Comparison of ENCODE assay signal across 25 cellular contexts in the genomic region with DNA sequence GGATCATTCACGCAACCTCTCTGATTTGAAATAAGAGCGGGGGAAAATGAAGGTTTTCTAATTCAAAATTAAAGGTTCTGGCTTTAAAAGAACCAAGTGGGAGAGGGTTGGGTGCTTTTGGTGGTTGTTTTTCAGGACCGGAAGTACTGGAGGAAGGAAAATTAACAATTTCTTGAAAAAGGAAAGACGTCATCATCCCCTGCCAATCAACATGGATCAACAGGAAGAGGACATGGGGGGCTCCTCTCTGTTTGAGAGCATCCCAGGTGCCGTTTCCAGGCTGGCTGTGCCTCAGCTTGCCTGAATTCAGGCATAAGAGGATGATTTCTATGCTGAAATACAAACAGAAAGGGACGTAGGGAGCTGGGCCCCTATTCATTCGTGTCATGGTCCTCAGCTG. TPM values are rescaled to one million over a fixed set of nuclear protein-coding genes. Genes with fewer than 3 reads are reported as not detected.
"Had no signal": no experiment of that assay in that cellular context is flagged by ENCODE, and none has a peak within 500 bp of the region (broad histone marks: within the 10 kb centered on the region; RNA-seq: fewer than 3 reads in every experiment).

No MANE protein-coding gene starts in this region.

- H3K4me2 ChIP-seq: neural progenitor cell, smooth muscle cell had no signal

- FAIRE-seq: frontal cortex, pancreas had no signal

- DNase-seq: colonic mucosa; effector CD8-positive, alpha-beta T cell; hypothalamus; immature natural killer cell; islet precursor cell; kidney glomerular epithelial cell; left colon; left ventricle myocardium inferior; lower lobe of right lung; naive B cell; nucleus accumbens; pancreas; right lobe of liver; stimulated activated CD4-positive, alpha-beta T cell treated with anti-CD3 and anti-CD28 coated beads, Interleukin-12 subunit alpha, Interleukin-12 subunit beta, amount 100 ng/mL, for 4 hours; stimulated activated CD4-positive, alpha-beta T cell treated with anti-CD3 and anti-CD28 coated beads, Interleukin-1b, Interleukin-23, amount 100 ng/mL, for 48 hours; stimulated activated CD4-positive, alpha-beta T cell treated with anti-CD3 and anti-CD28 coated beads, Interleukin-4, amount 100 ng/mL, for 1 hour; stimulated activated naive CD8-positive, alpha-beta T cell treated with anti-CD3 and anti-CD28 coated beads, Interleukin-15, Interleukin-2, amounts not matched to agents 100 U/mL and 50 U/mL, for 24 hours; substantia nigra; testis; tibial artery; upper lobe of left lung had no signal

- H3K4me3 ChIP-seq: colonic mucosa, left ventricle myocardium inferior, lower lobe of right lung, neural progenitor cell, pancreas, right lobe of liver, smooth muscle cell, testis, tibial artery, upper lobe of left lung had no signal

- ATAC-seq: left colon; pancreas; stimulated activated effector memory CD8-positive, alpha-beta T cell treated with anti-CD3 and anti-CD28 coated beads, Interleukin-12 subunit alpha, Interleukin-12 subunit beta, amount 100 ng/mL, for 72 hours; stimulated activated naive CD8-positive, alpha-beta T cell treated with anti-CD3 and anti-CD28 coated beads, Interleukin-15, Interleukin-2, amounts not matched to agents 100 U/mL and 50 U/mL, for 24 hours had no signal

- H3K9ac ChIP-seq: neural progenitor cell had no signal

- H3K27me3 ChIP-seq: colonic mucosa, neural progenitor cell, pancreas, right lobe of liver, testis, upper lobe of left lung had no signal

- H3K4me1 ChIP-seq: colonic mucosa, lower lobe of right lung, neural progenitor cell, pancreas, right lobe of liver, tibial artery had no signal

- H3K27ac ChIP-seq: colonic mucosa, left ventricle myocardium inferior, lower lobe of right lung, neural progenitor cell, pancreas, right lobe of liver, testis, tibial artery, upper lobe of left lung had no signal

- H3K36me3 ChIP-seq: colonic mucosa, left ventricle myocardium inferior, lower lobe of right lung, neural progenitor cell, pancreas, right lobe of liver, tibial artery, upper lobe of left lung had no signal

- H3K9me3 ChIP-seq: colonic mucosa, left ventricle myocardium inferior, lower lobe of right lung, pancreas, right lobe of liver, testis, tibial artery, upper lobe of left lung had no signal

- H2AFZ ChIP-seq: neural progenitor cell had no signal

RNA-seq across cellular contexts. Expression of a gene that starts 21.6 kb away (rescaled TPM):
- polyA plus RNA-seq: immature natural killer cell had no signal
